ENCODE assay signal across 19 cellular contexts in genomic region chr16:2508722-2509400, GRCh38. TPM values are rescaled to one million over a fixed set of nuclear protein-coding genes. Genes with fewer than 3 reads are reported as not detected.
DNase-seq lines count a peak whose midpoint lies in the region; ATAC-seq, FAIRE-seq and TF ChIP-seq lines count a peak whose summit lies in the region.
"Had no signal": no experiment of that assay in that cellular context is flagged by ENCODE, and none has a peak within 500 bp of the region (broad histone marks: within the 10 kb centered on the region; RNA-seq: fewer than 3 reads in every experiment).

No MANE protein-coding gene starts in this region.

- H3K18ac ChIP-seq in H1 (ENCODE audit: extremely low read depth, low read length) (no peak overlapping the region), neuronal stem cell (ENCODE audit: low read length) (no peak overlapping the region), mesendoderm (ENCODE audit: low read length) (no peak overlapping the region)

- H3K23me2 ChIP-seq in H1 (ENCODE audit: low read depth, low read length): peaks cover 4% of the 10 kb centered on the region; the same call in 1 of the 2 replicates

- no peak overlapping the region for H4K8ac ChIP-seq in H1 (ENCODE audit: extremely low read depth, insufficient read depth, low read length)
- H4K8ac ChIP-seq in neuronal stem cell (ENCODE audit: low read depth, low read length): no peak overlapping the region
- H4K8ac ChIP-seq in mesendoderm (ENCODE audit: low read depth, low read length): no peak overlapping the region

- H3K79me1 ChIP-seq in H1 (ENCODE audit: low read depth, low read length) (peaks cover 2% of the 10 kb centered on the region; the same call in 1 of the 2 replicates), neuronal stem cell (ENCODE audit: low read depth, low read length) (peaks cover 2% of the 10 kb centered on the region), mesendoderm (ENCODE audit: low read length) (no peaks in the 10 kb centered on the region)

- H2AFZ ChIP-seq in H1 (ENCODE audit: low read length) (no peak overlapping the region), neuronal stem cell (ENCODE audit: low read length) (no peak overlapping the region)

- 93% methylated on average over 15 of the region's 18 CpGs; no CpG with 5 or more reads in 1 of the 2 experiments for WGBS in H1 (ENCODE audit: extremely low coverage in 1 of 2, insufficient coverage in 1 of 2, insufficient read length in 1 of 2, insufficient replicate concordance in 2 of 2, low coverage in 1 of 2, low lambda C conversion rate in 2 of 2, missing lambda C conversion rate in 1 of 2), 2 experiments
- WGBS in neuronal stem cell (ENCODE audit: extremely low coverage in 2 of 2, insufficient read length in 2 of 2, insufficient replicate concordance in 1 of 2), 2 donors: no CpG with 5 or more reads among the region's 18 CpGs
- WGBS in mesendoderm (ENCODE audit: extremely low coverage, insufficient coverage, low lambda C conversion rate): no CpG with 5 or more reads among the region's 18 CpGs

- no peak overlapping the region for H2BK20ac ChIP-seq in H1 (ENCODE audit: low read length)

- H3K9ac ChIP-seq in H1 (replicated peaks in 1 of 4; ENCODE audit: extremely low read depth in 1 of 4, low read depth in 3 of 4, low read length in 3 of 4) (no peak overlapping the region), neuronal stem cell (ENCODE audit: low read depth, low read length, poor library complexity) (no peak overlapping the region), mesendoderm (ENCODE audit: low read length) (no peak overlapping the region)

- H3K79me2 ChIP-seq in H1 (ENCODE audit: control insufficient read depth in 1 of 2, insufficient read depth in 2 of 2, low read length in 2 of 2) (no peaks in the 10 kb centered on the region), mesendoderm (ENCODE audit: control insufficient read depth, insufficient read depth, low read length) (peaks cover under 1% of the 10 kb centered on the region)

- no peak overlapping the region for H2BK15ac ChIP-seq in H1 (ENCODE audit: low read length)
- H2BK15ac ChIP-seq in neuronal stem cell (ENCODE audit: low read length): no peak overlapping the region
- H2BK15ac ChIP-seq in mesendoderm (replicated peaks; ENCODE audit: low read depth): no peak overlapping the region

- H3K4me1 Mint-ChIP-seq in IgD-negative memory B cell: peaks cover 37 to 46% (median 40%) of the 10 kb centered on the region in 3 donors

- H3K4ac ChIP-seq in H1 (replicated peaks; ENCODE audit: insufficient read length, low read depth, low read length): no peak overlapping the region
- H3K4ac ChIP-seq in neuronal stem cell (ENCODE audit: low read length): no peak overlapping the region
- H3K4ac ChIP-seq in mesendoderm (ENCODE audit: low read depth, low read length): no peak overlapping the region

- no peaks in the 10 kb centered on the region for H4K20me1 ChIP-seq in H1 (replicated peaks in 1 of 2; ENCODE audit: control insufficient read depth in 1 of 2, insufficient read depth in 2 of 2, low read length in 2 of 2)

- POLR2A ChIA-PET in H1 (lab: Charles Lee; ENCODE audit: partially characterized antibody): interaction anchor here (0.9 to 1.9 kb wide), 3 partner anchors 42 to 309 kb away, joined by 3 to 4 read pairs (median 3); no protein-coding TSS in a partner anchor

- TF ChIP-seq RAD21 in H1 (IDR thresholded peaks at IDR 0.05 in 1 of 2, conservative IDR thresholded peaks at IDR 0.05 in 1 of 2; ENCODE audit: low read depth in 2 of 2, low read length in 2 of 2): no peak

- H4K91ac ChIP-seq in H1 (replicated peaks; ENCODE audit: insufficient read length, low read length) (no peak overlapping the region), neuronal stem cell (ENCODE audit: low read depth, low read length, poor library complexity) (no peak overlapping the region)

- H2BK120ac ChIP-seq in H1 (replicated peaks; ENCODE audit: low read depth, low read length) (no peak overlapping the region), neuronal stem cell (ENCODE audit: low read depth, low read length) (peak overlapping the region; percentile 17), mesendoderm (ENCODE audit: low read depth, low read length) (no peak overlapping the region)

- no peak overlapping the region for H2BK5ac ChIP-seq in H1 (ENCODE audit: low read depth, low read length)
- peak overlapping the region; percentile 13 for H2BK5ac ChIP-seq in neuronal stem cell (ENCODE audit: low read length)
- H2BK5ac ChIP-seq in mesendoderm (ENCODE audit: low read length): no peak overlapping the region

- no peak overlapping the region for H3K56ac ChIP-seq in H1 (replicated peaks; ENCODE audit: insufficient read length, low read depth, low read length)
- no peak overlapping the region for H3K56ac ChIP-seq in mesendoderm (ENCODE audit: low read length)

- no peak overlapping the region for H4K5ac ChIP-seq in H1 (ENCODE audit: insufficient read length, low read depth, low read length)
- H4K5ac ChIP-seq in mesendoderm (ENCODE audit: low read length): no peak overlapping the region

- H3K36me3 Mint-ChIP-seq in IgD-negative memory B cell: peaks cover 2% of the 10 kb centered on the region

- no peak for FAIRE-seq in H1 (lab: Jason Lieb, UNC)

- no peak for DNase-seq in H1 (ENCODE audit: low read depth in 1 of 2, low spot score in 2 of 2)
- no peak for DNase-seq in neuronal stem cell (ENCODE audit: low spot score)
- no peak for DNase-seq in occipital lobe (lab: John Stamatoyannopoulos, UW)
- no peak for DNase-seq in stimulated activated naive CD8-positive, alpha-beta T cell treated with anti-CD3 and anti-CD28 coated beads, Interleukin-15, Interleukin-2, amounts not matched to agents 100 U/mL and 50 U/mL, for 24 hours
- no peak for DNase-seq in mesendoderm
- no peak for DNase-seq in NCI-H1092 (lab: John Stamatoyannopoulos, UW)
- DNase-seq: Calu3; CD8-positive, alpha-beta memory T cell; DMS153; MG63; NCI-H1048; NCI-H1436 treated with DMSO at 0.1 percent for 48 hours; NCI-H1930; SIG-M5 had no signal

- no peak for TF ChIP-seq POLR2A in H1 (IDR thresholded peaks at IDR 0.05; ENCODE audit: control extremely low read depth in 1 of 2, low read depth in 2 of 2, low read length in 2 of 2)

- H3K4me3 ChIP-seq in H1 (ENCODE audit: extremely low read depth in 1 of 4, insufficient read depth in 2 of 4, low read depth in 3 of 4, low read length in 4 of 4) (no peak overlapping the region), neuronal stem cell (ENCODE audit: low read length in 2 of 2) (no peak overlapping the region), mesendoderm (ENCODE audit: low read length) (no peak overlapping the region)
- H3K4me3 ChIP-seq: BLaER1, MG63 had no signal

- H3K27ac ChIP-seq in H1 (ENCODE audit: low read depth, low read length) (no peak overlapping the region), neuronal stem cell (replicated peaks; ENCODE audit: low read length) (no peak overlapping the region), mesendoderm (ENCODE audit: low read depth, low read length) (no peak overlapping the region)

- no peaks in the 10 kb centered on the region for H3K9me3 ChIP-seq in H1 (ENCODE audit: insufficient read depth in 2 of 2, low read depth in 1 of 2, low read length in 1 of 2)
- no peaks in the 10 kb centered on the region for H3K9me3 ChIP-seq in neuronal stem cell (replicated peaks in 1 of 2; ENCODE audit: control insufficient read depth in 2 of 2, insufficient read depth in 1 of 2, low read depth in 1 of 2, low read length in 2 of 2)
- H3K9me3 ChIP-seq: BLaER1, MG63 had no signal

- peaks cover 3% of the 10 kb centered on the region for H3K27me3 Mint-ChIP-seq in IgD-negative memory B cell

- H3K23ac ChIP-seq in H1 (ENCODE audit: insufficient read length) (no peak overlapping the region), neuronal stem cell (ENCODE audit: low read depth, low read length, poor library complexity) (no peak overlapping the region), mesendoderm (ENCODE audit: low read length) (no peak overlapping the region)

- H3K27ac Mint-ChIP-seq in IgD-negative memory B cell: peak overlapping the region in 2 of 3 donors; percentile 86 to 96
- H3K27ac Mint-ChIP-seq: CD8-positive, alpha-beta memory T cell had no signal

- no peak overlapping the region for H2AK5ac ChIP-seq in H1 (ENCODE audit: low read depth, low read length)
- H2AK5ac ChIP-seq in neuronal stem cell (ENCODE audit: low read depth, low read length): peak overlapping the region; percentile 15
- no peak overlapping the region for H2AK5ac ChIP-seq in mesendoderm (ENCODE audit: low read length)

- no peak overlapping the region for H3K4me2 ChIP-seq in H1 (ENCODE audit: insufficient read depth in 1 of 2, low read depth in 2 of 2, low read length in 2 of 2)
- no peak overlapping the region for H3K4me2 ChIP-seq in neuronal stem cell (ENCODE audit: insufficient read depth, low read length, poor library complexity, severe bottlenecking)
- H3K4me2 ChIP-seq in mesendoderm (ENCODE audit: low read length): no peak overlapping the region

- no peaks in the 10 kb centered on the region for H3K9me3 Mint-ChIP-seq in IgD-negative memory B cell
- H3K9me3 Mint-ChIP-seq: CD8-positive, alpha-beta memory T cell had no signal

- H2BK12ac ChIP-seq in H1 (ENCODE audit: low read depth, low read length) (no peak overlapping the region), neuronal stem cell (ENCODE audit: low read length) (no peak overlapping the region)

- H3K4me1 ChIP-seq in H1 (replicated peaks in 1 of 4; ENCODE audit: control insufficient read depth in 3 of 4, insufficient read depth in 4 of 4, low read length in 3 of 4) (peaks cover 4 to 21% (median 18%) of the 10 kb centered on the region in 4 experiments), neuronal stem cell (ENCODE audit: control insufficient read depth in 2 of 2, insufficient read depth in 1 of 2, low read depth in 1 of 2, low read length in 2 of 2) (peaks cover 21 to 22% of the 10 kb centered on the region in 2 donors), mesendoderm (ENCODE audit: control insufficient read depth, low read depth, low read length) (peaks cover 2% of the 10 kb centered on the region)

- CTCF ChIA-PET in H1 (lab: Charles Lee; ENCODE audit: partially characterized antibody): interaction anchor here (1.0 to 3.7 kb wide), 2 partner anchors 8 to 10 kb away, joined by 3 to 24 read pairs; no protein-coding TSS in a partner anchor

- H3K4me3 Mint-ChIP-seq in IgD-negative memory B cell: peak overlapping the region in 1 of 4 donors; percentile 42
- H3K4me3 Mint-ChIP-seq: CD8-positive, alpha-beta memory T cell had no signal

- ATAC-seq in stimulated activated naive CD8-positive, alpha-beta T cell treated with anti-CD3 and anti-CD28 coated beads, Interleukin-15, Interleukin-2, amounts not matched to agents 100 U/mL and 50 U/mL, for 24 hours: no peak
- ATAC-seq: SK-N-SH treated with all-trans-retinoic acid at 6 μM for 48 hours had no signal

- no peak for TF ChIP-seq EP300 in H1 (IDR thresholded peaks at IDR 0.05; ENCODE audit: borderline replicate concordance in 1 of 2, low read depth in 2 of 2, low read length in 2 of 2)

- H3K14ac ChIP-seq in H1 (ENCODE audit: insufficient read length) (no peak overlapping the region), neuronal stem cell (ENCODE audit: low read length) (no peak overlapping the region)

- no peaks in the 10 kb centered on the region for H3K36me3 ChIP-seq in H1 (ENCODE audit: control insufficient read depth in 2 of 4, insufficient read depth in 4 of 4, low read length in 3 of 4)
- H3K36me3 ChIP-seq in neuronal stem cell (replicated peaks in 1 of 2; ENCODE audit: control insufficient read depth in 2 of 2, insufficient read depth in 2 of 2, low read length in 2 of 2): no peaks in the 10 kb centered on the region
- H3K36me3 ChIP-seq in mesendoderm (ENCODE audit: control insufficient read depth, insufficient read depth, low read length): no peaks in the 10 kb centered on the region
- H3K36me3 ChIP-seq: MG63 had no signal

- H3K27me3 ChIP-seq in H1 (replicated peaks in 1 of 4; ENCODE audit: control insufficient read depth in 3 of 4, extremely low read depth in 1 of 4, insufficient read depth in 3 of 4, low read length in 3 of 4) (peaks cover 0 to 3% (median 0%) of the 10 kb centered on the region in 4 experiments; a peak in 2 of 7 replicates), neuronal stem cell (ENCODE audit: control insufficient read depth in 3 of 3, insufficient read depth in 3 of 3, low read depth in 1 of 3, low read length in 3 of 3) (no peaks in the 10 kb centered on the region), mesendoderm (ENCODE audit: insufficient read depth, low read length, poor library complexity) (no peaks in the 10 kb centered on the region)
- H3K27me3 ChIP-seq: BLaER1, MG63 had no signal

- peak in 2 of 3 experiments; percentile 25 to 28; a peak in 2 of 4 replicates for TF ChIP-seq CTCF in H1 (IDR thresholded peaks at IDR 0.05; ENCODE audit: control extremely low read depth in 1 of 3, insufficient read depth in 1 of 3, low read depth in 1 of 3, low read length in 3 of 3)

RNA-seq across cellular contexts. Expression of gene ATP6V0C, which starts 4.9 kb away (rescaled TPM):
- polyA plus RNA-seq in IgD-negative memory B cell (105 TPM), H1 (2011; rRNA removed) (125 and 218 TPM in 2 replicates)
- total RNA-seq in H1 (2021; fragmentation: NEBNext Ultra II Directional; extraction: Animal tissue kit (Norgen Biotek cat#: 25700)): 176 and 199 TPM in 2 replicates
- polyA plus RNA-seq in H1 (2011; cell fraction: cytosol; rRNA removed): 35.7 TPM
- 80.2 TPM for polyA plus RNA-seq in H1 (2011; cell fraction: nucleus; rRNA removed)
- polyA plus RNA-seq in H1 (2012, experiment 1 of 2): 161 to 288 TPM (median 238 TPM) in 4 replicates
- 371 TPM for polyA plus RNA-seq in H1 (2012, experiment 2 of 2)
- 359 TPM for polyA plus RNA-seq in H1 (2013, experiment 1 of 2)
- polyA plus RNA-seq in H1 (2013, experiment 2 of 2): 478 TPM
- polyA minus RNA-seq in H1 (2011; rRNA and poly(A)+ RNA removed): 15.2 and 20.3 TPM in 2 replicates
- polyA minus RNA-seq in H1 (2011; cell fraction: cytosol; rRNA and poly(A)+ RNA removed): 225 TPM
- polyA minus RNA-seq in H1 (2011; cell fraction: nucleus; rRNA and poly(A)+ RNA removed): 36.2 TPM
- 244 TPM for polyA plus RNA-seq in neuronal stem cell (2013, experiment 1 of 2)
- 240 TPM for polyA plus RNA-seq in neuronal stem cell (2013, experiment 2 of 2)
- total RNA-seq in occipital lobe: 11.7 TPM
- 279 TPM for polyA plus RNA-seq in mesendoderm (2013, experiment 1 of 2)
- polyA plus RNA-seq in mesendoderm (2013, experiment 2 of 2): 280 TPM

RNA-seq across cellular contexts. Expression of gene AMDHD2, which starts 11.3 kb away (rescaled TPM):
- polyA plus RNA-seq in IgD-negative memory B cell (22.2 TPM), H1 (2011; rRNA removed) (54.6 and 77.1 TPM in 2 replicates)
- 43.0 and 45.0 TPM in 2 replicates for total RNA-seq in H1 (2021; fragmentation: NEBNext Ultra II Directional; extraction: Animal tissue kit (Norgen Biotek cat#: 25700))
- polyA plus RNA-seq in H1 (2011; cell fraction: cytosol; rRNA removed): 63.4 TPM
- polyA plus RNA-seq in H1 (2011; cell fraction: nucleus; rRNA removed): 345 TPM
- polyA plus RNA-seq in H1 (2012, experiment 1 of 2): 36.6 to 63.3 TPM (median 57.3 TPM) in 4 replicates
- 26.8 TPM for polyA plus RNA-seq in H1 (2012, experiment 2 of 2)
- polyA plus RNA-seq in H1 (2013, experiment 1 of 2): 19.9 TPM
- 18.3 TPM for polyA plus RNA-seq in H1 (2013, experiment 2 of 2)
- 15.9 and 28.8 TPM in 2 replicates for polyA minus RNA-seq in H1 (2011; rRNA and poly(A)+ RNA removed)
- 36.0 TPM for polyA minus RNA-seq in H1 (2011; cell fraction: cytosol; rRNA and poly(A)+ RNA removed)
- polyA minus RNA-seq in H1 (2011; cell fraction: nucleus; rRNA and poly(A)+ RNA removed): 89.1 TPM
- 6.3 TPM for polyA plus RNA-seq in neuronal stem cell (2013, experiment 1 of 2)
- polyA plus RNA-seq in neuronal stem cell (2013, experiment 2 of 2): 6.9 TPM
- total RNA-seq in occipital lobe: 12.9 TPM
- polyA plus RNA-seq in mesendoderm (2013, experiment 1 of 2): 8.0 TPM
- 8.4 TPM for polyA plus RNA-seq in mesendoderm (2013, experiment 2 of 2)

RNA-seq across cellular contexts. Expression of gene CEMP1, which starts 22.3 kb away (rescaled TPM):
- 6.2 TPM for polyA plus RNA-seq in IgD-negative memory B cell
- total RNA-seq in H1 (2021; fragmentation: NEBNext Ultra II Directional; extraction: Animal tissue kit (Norgen Biotek cat#: 25700)): not detected in 2 replicates
- polyA plus RNA-seq in H1 (2011; rRNA removed): 0.08 TPM in 1 of 2 replicates, not detected in the other
- 0.05 TPM for polyA plus RNA-seq in H1 (2011; cell fraction: cytosol; rRNA removed)
- polyA plus RNA-seq in H1 (2011; cell fraction: nucleus; rRNA removed): 0.11 TPM
- 6.9 to 11.1 TPM (median 8.1 TPM) in 3 of 4 replicates, not detected in the other for polyA plus RNA-seq in H1 (2012, experiment 1 of 2)
- polyA plus RNA-seq in H1 (2012, experiment 2 of 2): 6.9 TPM
- not detected for polyA plus RNA-seq in H1 (2013, experiment 1 of 2)
- polyA plus RNA-seq in H1 (2013, experiment 2 of 2): not detected
- 0.32 TPM in 1 of 2 replicates, not detected in the other for polyA minus RNA-seq in H1 (2011; rRNA and poly(A)+ RNA removed)
- not detected for polyA minus RNA-seq in H1 (2011; cell fraction: cytosol; rRNA and poly(A)+ RNA removed)
- 3.1 TPM for polyA minus RNA-seq in H1 (2011; cell fraction: nucleus; rRNA and poly(A)+ RNA removed)
- not detected for polyA plus RNA-seq in neuronal stem cell (2013, experiment 1 of 2)
- polyA plus RNA-seq in neuronal stem cell (2013, experiment 2 of 2): 0.03 TPM
- total RNA-seq in occipital lobe: 0.16 TPM
- not detected for polyA plus RNA-seq in mesendoderm (2013, experiment 1 of 2)
- not detected for polyA plus RNA-seq in mesendoderm (2013, experiment 2 of 2)
- total RNA-seq: LHCN-M2, NCI-H460 had no signal

RNA-seq across cellular contexts. Expression of gene PDPK1, which starts 29.0 kb away (rescaled TPM):
- polyA plus RNA-seq in IgD-negative memory B cell: 45.1 TPM
- total RNA-seq in H1 (2021; fragmentation: NEBNext Ultra II Directional; extraction: Animal tissue kit (Norgen Biotek cat#: 25700)): 27.8 and 28.0 TPM in 2 replicates
- 13.8 and 17.1 TPM in 2 replicates for polyA plus RNA-seq in H1 (2011; rRNA removed)
- polyA plus RNA-seq in H1 (2011; cell fraction: cytosol; rRNA removed): 15.6 TPM
- polyA plus RNA-seq in H1 (2011; cell fraction: nucleus; rRNA removed): 22.5 TPM
- polyA plus RNA-seq in H1 (2012, experiment 1 of 2): 12.5 to 17.7 TPM (median 16.7 TPM) in 4 replicates
- polyA plus RNA-seq in H1 (2012, experiment 2 of 2): 5.3 TPM
- polyA plus RNA-seq in H1 (2013, experiment 1 of 2): 11.7 TPM
- 11.2 TPM for polyA plus RNA-seq in H1 (2013, experiment 2 of 2)
- polyA minus RNA-seq in H1 (2011; rRNA and poly(A)+ RNA removed): 28.8 and 34.6 TPM in 2 replicates
- 22.6 TPM for polyA minus RNA-seq in H1 (2011; cell fraction: cytosol; rRNA and poly(A)+ RNA removed)
- 28.4 TPM for polyA minus RNA-seq in H1 (2011; cell fraction: nucleus; rRNA and poly(A)+ RNA removed)
- polyA plus RNA-seq in neuronal stem cell (2013, experiment 1 of 2): 9.7 TPM
- polyA plus RNA-seq in neuronal stem cell (2013, experiment 2 of 2): 10.3 TPM
- total RNA-seq in occipital lobe: 30.9 TPM
- polyA plus RNA-seq in mesendoderm (2013, experiment 1 of 2): 15.7 TPM
- polyA plus RNA-seq in mesendoderm (2013, experiment 2 of 2): 15.0 TPM

RNA-seq across cellular contexts. Expression of gene TBC1D24, which starts 33.9 kb away (rescaled TPM):
- polyA plus RNA-seq in IgD-negative memory B cell (3.3 TPM), H1 (2011; rRNA removed) (8.7 and 13.3 TPM in 2 replicates)
- total RNA-seq in H1 (2021; fragmentation: NEBNext Ultra II Directional; extraction: Animal tissue kit (Norgen Biotek cat#: 25700)): 18.6 and 21.5 TPM in 2 replicates
- 9.4 TPM for polyA plus RNA-seq in H1 (2011; cell fraction: cytosol; rRNA removed)
- polyA plus RNA-seq in H1 (2011; cell fraction: nucleus; rRNA removed): 22.2 TPM
- polyA plus RNA-seq in H1 (2012, experiment 1 of 2): 7.7 to 10.3 TPM (median 9.2 TPM) in 4 replicates
- polyA plus RNA-seq in H1 (2012, experiment 2 of 2): 4.2 TPM
- polyA plus RNA-seq in H1 (2013, experiment 1 of 2): 7.5 TPM
- polyA plus RNA-seq in H1 (2013, experiment 2 of 2): 7.0 TPM
- polyA minus RNA-seq in H1 (2011; rRNA and poly(A)+ RNA removed): 13.1 and 14.6 TPM in 2 replicates
- polyA minus RNA-seq in H1 (2011; cell fraction: cytosol; rRNA and poly(A)+ RNA removed): 15.0 TPM
- polyA minus RNA-seq in H1 (2011; cell fraction: nucleus; rRNA and poly(A)+ RNA removed): 13.0 TPM
- polyA plus RNA-seq in neuronal stem cell (2013, experiment 1 of 2): 7.1 TPM
- 7.2 TPM for polyA plus RNA-seq in neuronal stem cell (2013, experiment 2 of 2)
- total RNA-seq in occipital lobe: 22.3 TPM
- 4.3 TPM for polyA plus RNA-seq in mesendoderm (2013, experiment 1 of 2)
- polyA plus RNA-seq in mesendoderm (2013, experiment 2 of 2): 4.4 TPM

Comparison
In these comparisons a context has a peak if more than half of its experiments do, and no peak if none do; other contexts are left out.
1. RNA of gene ATP6V0C, which starts 4.9 kb away (total RNA-seq): 176 to 199 TPM in H1; 11.7 TPM in occipital lobe (single experiment); every median in the first group is over 10 times any median in the second.